Comparison of ENCODE assay signal across 19 cellular contexts in the genomic region with DNA sequence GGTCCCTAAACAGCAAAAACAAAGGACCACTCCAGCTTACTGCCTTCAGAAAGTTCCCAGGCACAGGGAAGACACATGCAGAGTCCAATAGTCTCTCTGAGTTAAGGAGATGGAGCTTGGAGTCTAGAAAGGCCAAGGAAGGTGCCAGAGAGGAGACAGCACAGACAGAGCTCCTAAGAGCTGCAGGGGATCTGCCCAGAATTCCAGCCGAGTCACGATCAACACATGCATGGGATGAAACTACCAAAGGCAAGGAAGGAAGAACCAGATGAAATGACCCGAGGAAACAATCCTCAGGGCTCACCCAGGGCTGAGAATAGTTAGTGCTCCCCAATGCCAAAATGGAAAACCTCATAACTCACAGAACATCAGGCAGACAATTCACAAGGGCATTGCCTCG.
"Had no signal": no experiment of that assay in that cellular context is flagged by ENCODE, and none has a peak within 500 bp of the region (broad histone marks: within the 10 kb centered on the region; RNA-seq: fewer than 3 reads in every experiment).

No MANE protein-coding gene starts in this region.

- H2AFZ ChIP-seq: parathyroid adenoma had no signal

- H3K27me3 ChIP-seq: colonic mucosa, gastrocnemius medialis, heart right ventricle, right lobe of liver, testis, tibial nerve had no signal

- H3K9me3 ChIP-seq: colonic mucosa, gastrocnemius medialis, heart right ventricle, psoas muscle, right lobe of liver, testis, tibial nerve had no signal

- ATAC-seq: gastrocnemius medialis; heart right ventricle; left lobe of liver; natural killer cell treated with Interleukin-12 subunit alpha and Interleukin-12 subunit beta and Interleukin-15 and Interleukin-18, amount 100 ng/mL, for 72 hours; psoas muscle; right lobe of liver; stimulated activated effector memory CD8-positive, alpha-beta T cell treated with anti-CD3 and anti-CD28 coated beads, Interleukin-12 subunit alpha, Interleukin-12 subunit beta, amount 100 ng/mL, for 72 hours; stimulated activated naive CD8-positive, alpha-beta T cell treated with anti-CD3 and anti-CD28 coated beads, Interleukin-15, amount 100 ng/mL, for 72 hours had no signal

- DNase-seq: colonic mucosa; effector CD4-positive, alpha-beta T cell; endodermal cell; gastrocnemius medialis; heart right ventricle; hypothalamus; islet precursor cell; psoas muscle; retina; right lobe of liver; stimulated activated CD4-positive, alpha-beta T cell treated with anti-CD3 and anti-CD28 coated beads, Interleukin-4, amount 100 ng/mL, for 1 hour; stimulated activated CD8-positive, alpha-beta memory T cell treated with anti-CD3 and anti-CD28 coated beads, Interleukin-4, amount 100 ng/mL, for 48 hours; stimulated activated naive CD8-positive, alpha-beta T cell treated with anti-CD3 and anti-CD28 coated beads, Interleukin-15, amount 100 ng/mL, for 72 hours; testis had no signal

- H3K36me3 ChIP-seq: colonic mucosa, right lobe of liver had no signal

- H3K9ac ChIP-seq: parathyroid adenoma had no signal

- H3K4me3 ChIP-seq: colonic mucosa, gastrocnemius medialis, heart right ventricle, psoas muscle, right lobe of liver, testis, tibial nerve had no signal

- H3K27ac ChIP-seq: colonic mucosa, gastrocnemius medialis, heart right ventricle, parathyroid adenoma, psoas muscle, right lobe of liver, testis, tibial nerve had no signal

- H3K79me2 ChIP-seq: parathyroid adenoma had no signal

- H3K4me1 ChIP-seq: colonic mucosa, gastrocnemius medialis, heart right ventricle, parathyroid adenoma, psoas muscle, right lobe of liver, testis, tibial nerve had no signal
